ENCODE assay signal across 24 cellular contexts in the genomic region with DNA sequence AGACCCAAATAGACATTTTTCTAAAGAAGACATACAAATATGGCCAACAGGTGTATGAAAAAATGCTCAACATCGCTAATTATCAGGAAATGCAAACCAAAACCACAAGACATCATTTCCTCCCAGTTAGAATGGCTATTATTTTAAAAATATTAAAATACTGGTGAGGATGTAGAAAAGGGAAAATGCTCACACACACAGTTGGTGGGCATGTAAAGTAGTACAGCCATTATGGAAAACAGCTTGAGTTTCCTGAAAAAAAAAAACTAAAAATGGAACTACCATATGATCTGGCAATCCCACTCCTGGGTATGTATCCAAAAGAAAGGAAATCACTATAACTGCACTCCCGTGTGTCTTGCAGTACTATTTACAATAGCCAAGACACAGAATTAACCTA.
"Had no signal": no experiment of that assay in that cellular context is flagged by ENCODE, and none has a peak within 500 bp of the region (broad histone marks: within the 10 kb centered on the region; RNA-seq: fewer than 3 reads in every experiment).

No MANE protein-coding gene starts in this region.

- DNase-seq: natural killer cell; occipital lobe; ovary; posterior cingulate gyrus; psoas muscle; right cardiac atrium; right lobe of liver; sigmoid colon; small intestine; stimulated activated CD4-positive, alpha-beta T cell treated with anti-CD3 and anti-CD28 coated beads, Interleukin-15, amount 100 ng/mL, for 24 hours; stimulated activated CD4-positive, alpha-beta T cell treated with anti-CD3 and anti-CD28 coated beads, Interleukin-2, amount 100 ng/mL, for 24 hours; stimulated activated CD4-positive, alpha-beta T cell treated with anti-CD3 and anti-CD28 coated beads, Interleukin-2, amount 100 ng/mL, for 48 hours; stimulated activated CD4-positive, alpha-beta T cell treated with anti-CD3 and anti-CD28 coated beads, Interleukin-4, amount 100 ng/mL, for 24 hours; stimulated activated naive B cell treated with anti-CD40 and anti-IgM and Interleukin-4, amounts not matched to agents 10 μg/mL and 1 μg/mL and 100 μg/mL, for 72 hours; stimulated activated naive CD4-positive, alpha-beta T cell treated with Interleukin-2 at 50 U/mL for 16 hours; stomach; thyroid gland; trophoblast cell; upper lobe of left lung had no signal

- H3K4me2 ChIP-seq: neural progenitor cell had no signal

- H3K79me2 ChIP-seq: parathyroid adenoma had no signal

- H3K27me3 ChIP-seq: neural progenitor cell, ovary, right lobe of liver, sigmoid colon, stomach, thyroid gland, tibial nerve, upper lobe of left lung, vagina had no signal

- H3K27ac ChIP-seq: neural progenitor cell, ovary, parathyroid adenoma, psoas muscle, right lobe of liver, sigmoid colon, stomach, thoracic aorta, thyroid gland, tibial nerve, upper lobe of left lung, vagina had no signal

- H3K9me3 ChIP-seq: ovary, right lobe of liver, thyroid gland had no signal

- H3K36me3 ChIP-seq: neural progenitor cell, ovary, right lobe of liver, sigmoid colon, stomach, thoracic aorta, thyroid gland, tibial nerve, upper lobe of left lung, vagina had no signal

- H2AFZ ChIP-seq: neural progenitor cell, parathyroid adenoma had no signal

- H3K4me3 ChIP-seq: neural progenitor cell, ovary, psoas muscle, right lobe of liver, sigmoid colon, stomach, thoracic aorta, thyroid gland, tibial nerve, upper lobe of left lung, vagina had no signal

- H3K9ac ChIP-seq: neural progenitor cell, parathyroid adenoma had no signal

- H3K4me1 ChIP-seq: neural progenitor cell, parathyroid adenoma, psoas muscle, right lobe of liver, sigmoid colon, stomach, thyroid gland, tibial nerve, upper lobe of left lung, vagina had no signal
